9 cellular contexts compared by ENCODE assay signal in genomic region chr1:36305915-36306209, GRCh38. TPM values are rescaled to one million over a fixed set of nuclear protein-coding genes. Genes with fewer than 3 reads are reported as not detected.
DNase-seq lines count a peak whose midpoint lies in the region; ATAC-seq and FAIRE-seq lines count a peak whose summit lies in the region.
"Had no signal": no experiment of that assay in that cellular context is flagged by ENCODE, and none has a peak within 500 bp of the region (broad histone marks: within the 10 kb centered on the region; RNA-seq: fewer than 3 reads in every experiment).

No MANE protein-coding gene starts in this region.

- POLR2A ChIA-PET in activated CD4-positive, alpha-beta memory T cell treated with anti-CD3 and anti-CD28 coated beads, Interleukin-2, amount 10 ng/mL, durations not matched to agents 7 days and 5 days (lab: Charles Lee), result interaction anchor here (1.0 to 4.4 kb wide), 7 partner anchors 17 to 210 kb away, joined by 3 to 32 read pairs (median 3); partner anchors contain the start of genes EVA1B and THRAP3

- no peaks in the 10 kb centered on the region for H3K27me3 Mint-ChIP-seq in activated CD4-positive, alpha-beta memory T cell treated with anti-CD3 and anti-CD28 coated beads, Interleukin-2, amount 10 ng/mL, durations not matched to agents 7 days and 5 days

- peak overlapping the region; percentile 41 for H3K4me3 ChIP-seq in iPS-18c (ENCODE audit: insufficient read depth, low read depth, low read length)

- peak overlapping the region; percentile 89 for H3K4me3 Mint-ChIP-seq in activated CD4-positive, alpha-beta memory T cell treated with anti-CD3 and anti-CD28 coated beads, Interleukin-2, amount 10 ng/mL, durations not matched to agents 7 days and 5 days
- peak overlapping the region; percentile 93 for H3K4me3 Mint-ChIP-seq in stimulated activated effector memory CD8-positive, alpha-beta T cell treated with anti-CD3 and anti-CD28 coated beads, Interleukin-12 subunit alpha, Interleukin-12 subunit beta, amount 100 ng/mL, for 72 hours

- no peak for ATAC-seq in stimulated activated effector memory CD8-positive, alpha-beta T cell treated with anti-CD3 and anti-CD28 coated beads, Interleukin-12 subunit alpha, Interleukin-12 subunit beta, amount 100 ng/mL, for 72 hours

- H3K9me3 ChIP-seq in iPS-18c (ENCODE audit: control insufficient read depth, insufficient read depth, low read length), result no peaks in the 10 kb centered on the region

- H3K36me3 Mint-ChIP-seq in activated CD4-positive, alpha-beta memory T cell treated with anti-CD3 and anti-CD28 coated beads, Interleukin-2, amount 10 ng/mL, durations not matched to agents 7 days and 5 days (ENCODE audit: low read depth), result peaks cover 52% of the 10 kb centered on the region
- peaks cover 95% of the 10 kb centered on the region for H3K36me3 Mint-ChIP-seq in stimulated activated effector memory CD8-positive, alpha-beta T cell treated with anti-CD3 and anti-CD28 coated beads, Interleukin-12 subunit alpha, Interleukin-12 subunit beta, amount 100 ng/mL, for 72 hours

- peaks cover 40% of the 10 kb centered on the region for H3K4me1 Mint-ChIP-seq in activated CD4-positive, alpha-beta memory T cell treated with anti-CD3 and anti-CD28 coated beads, Interleukin-2, amount 10 ng/mL, durations not matched to agents 7 days and 5 days
- peaks cover 56% of the 10 kb centered on the region for H3K4me1 Mint-ChIP-seq in stimulated activated effector memory CD8-positive, alpha-beta T cell treated with anti-CD3 and anti-CD28 coated beads, Interleukin-12 subunit alpha, Interleukin-12 subunit beta, amount 100 ng/mL, for 72 hours

- peak overlapping the region; percentile 57 for H3K27ac Mint-ChIP-seq in activated CD4-positive, alpha-beta memory T cell treated with anti-CD3 and anti-CD28 coated beads, Interleukin-2, amount 10 ng/mL, durations not matched to agents 7 days and 5 days
- peak overlapping the region; percentile 95 for H3K27ac Mint-ChIP-seq in stimulated activated effector memory CD8-positive, alpha-beta T cell treated with anti-CD3 and anti-CD28 coated beads, Interleukin-12 subunit alpha, Interleukin-12 subunit beta, amount 100 ng/mL, for 72 hours

- H3K9me3 Mint-ChIP-seq in activated CD4-positive, alpha-beta memory T cell treated with anti-CD3 and anti-CD28 coated beads, Interleukin-2, amount 10 ng/mL, durations not matched to agents 7 days and 5 days, result no peaks in the 10 kb centered on the region
- no peaks in the 10 kb centered on the region for H3K9me3 Mint-ChIP-seq in stimulated activated effector memory CD8-positive, alpha-beta T cell treated with anti-CD3 and anti-CD28 coated beads, Interleukin-12 subunit alpha, Interleukin-12 subunit beta, amount 100 ng/mL, for 72 hours

- peak; percentile 33 for DNase-seq in NCI-H1105 treated with DMSO at 0.1 percent for 48 hours (lab: John Stamatoyannopoulos, UW)
- no peak for DNase-seq in NCI-H1105 (lab: John Stamatoyannopoulos, UW)
- DNase-seq in activated CD4-positive, alpha-beta memory T cell treated with anti-CD3 and anti-CD28 coated beads, Interleukin-2, amount 10 ng/mL, durations not matched to agents 7 days and 5 days, result no peak
- no peak for DNase-seq in stimulated activated effector memory CD8-positive, alpha-beta T cell treated with anti-CD3 and anti-CD28 coated beads, Interleukin-12 subunit alpha, Interleukin-12 subunit beta, amount 100 ng/mL, for 72 hours (ENCODE audit: low spot score in 2 of 2)
- no peak for DNase-seq in urothelium cell line (ENCODE audit: low spot score)
- no peak for DNase-seq in COLO829 (ENCODE audit: low spot score)
- no peak for DNase-seq in globus pallidus (ENCODE audit: low spot score)

- CTCF ChIA-PET in activated CD4-positive, alpha-beta memory T cell treated with anti-CD3 and anti-CD28 coated beads, Interleukin-2, amount 10 ng/mL, durations not matched to agents 7 days and 5 days (lab: Charles Lee), result interaction anchor here (0.8 to 1.8 kb wide), 8 partner anchors 9 to 157 kb away, joined by 3 to 10 read pairs (median 6); partner anchors contain the start of genes EVA1B, THRAP3 and TRAPPC3

- FAIRE-seq in urothelium cell line (lab: Jason Lieb, UNC), result no peak

RNA-seq across cellular contexts. Expression of gene SH3D21, which starts 0.3 kb away (rescaled TPM):
- 10 to 100 TPM; 18.9 to 19.3 TPM for total RNA-seq in activated CD4-positive, alpha-beta memory T cell treated with anti-CD3 and anti-CD28 coated beads, Interleukin-2, amount 10 ng/mL, durations not matched to agents 7 days and 5 days
- total RNA-seq: A172 had no signal

RNA-seq across cellular contexts. Expression of gene EVA1B, which starts 17.6 kb away (rescaled TPM):
- total RNA-seq in activated CD4-positive, alpha-beta memory T cell treated with anti-CD3 and anti-CD28 coated beads, Interleukin-2, amount 10 ng/mL, durations not matched to agents 7 days and 5 days, result 10 to 100 TPM; 25.5 to 28.7 TPM
